In genomic region chr15:81897011-81897677, GRCh38 we compare ENCODE assay signal across 13 cellular contexts.
DNase-seq lines count a peak whose midpoint lies in the region; ATAC-seq and TF ChIP-seq lines count a peak whose summit lies in the region.
"Had no signal": no experiment of that assay in that cellular context is flagged by ENCODE, and none has a peak within 500 bp of the region (broad histone marks: within the 10 kb centered on the region; RNA-seq: fewer than 3 reads in every experiment).

No MANE protein-coding gene starts in this region.

- TF ChIP-seq POLR2A in ovary (IDR thresholded peaks at IDR 0.05), result no peak

- DNase-seq in AG04450 (ENCODE audit: low read depth, low spot score), result peak; percentile 76
- DNase-seq in HS-27A (ENCODE audit: low read depth), result peak; percentile 86
- DNase-seq in astrocyte of the hippocampus (ENCODE audit: low read depth, low spot score), result peak; percentile 74
- DNase-seq in iris pigment epithelial cell (ENCODE audit: low read depth), result peak; percentile 62
- DNase-seq in NCI-H2107 (lab: John Stamatoyannopoulos, UW), result no peak
- no peak for DNase-seq in natural killer cell
- no peak for DNase-seq in NCI-H187 (lab: John Stamatoyannopoulos, UW)
- no peak for DNase-seq in ovary
- DNase-seq: H7, SHP77 treated with DMSO at 0.1 percent for 48 hours, WERI-Rb-1 had no signal

- H3K27me3 ChIP-seq in AG04450 (ENCODE audit: control insufficient read depth, insufficient read depth, low read length) (no peaks in the 10 kb centered on the region), ovary (no peaks in the 10 kb centered on the region)

- TF ChIP-seq CTCF in AG04450 (IDR thresholded peaks at IDR 0.05; ENCODE audit: low read depth, low read length) (no peak), natural killer cell (IDR thresholded peaks at IDR 0.05) (no peak), ovary (IDR thresholded peaks at IDR 0.05) (no peak)

- no peaks in the 10 kb centered on the region for H3K9me3 ChIP-seq in AG04450 (ENCODE audit: control insufficient read depth, insufficient read depth, low read length)
- H3K9me3 ChIP-seq in ovary, result no peaks in the 10 kb centered on the region

- ATAC-seq in natural killer cell, result no peak

- intact Hi-C loops in natural killer cell (cut with micrococcal nuclease), result no loop called here
- intact Hi-C loops in ovary (cut with DNase I), result no loop called here

- H3K27ac Mint-ChIP-seq in natural killer cell, result no peak overlapping the region
- H3K27ac Mint-ChIP-seq: B cell, memory B cell had no signal

- WGBS in ovary, 3 donors, result 8 to 32% (median 13%) methylated on average over 6 of the region's 6 CpGs

- POLR2A ChIA-PET in AG04450 (lab: Yijun Ruan, JAX), result interaction anchor here (1.5 kb wide), 1 partner anchor 9 kb away, joined by 3 read pairs; no protein-coding TSS in a partner anchor

- no peak for TF ChIP-seq EP300 in ovary (IDR thresholded peaks at IDR 0.05)

- H3K4me1 Mint-ChIP-seq in natural killer cell, result no peaks in the 10 kb centered on the region
- H3K4me1 Mint-ChIP-seq: B cell, memory B cell had no signal

- no peaks in the 10 kb centered on the region for H3K4me1 ChIP-seq in ovary (ENCODE audit: insufficient read depth)

- H3K4me3 Mint-ChIP-seq in natural killer cell, result no peak overlapping the region
- H3K4me3 Mint-ChIP-seq: B cell, memory B cell had no signal

- H3K27me3 Mint-ChIP-seq in natural killer cell (ENCODE audit: low read depth in 2 of 2), result peaks cover 4 to 21% of the 10 kb centered on the region in 2 donors
- H3K27me3 Mint-ChIP-seq: B cell had no signal

- H3K36me3 ChIP-seq in ovary, result no peaks in the 10 kb centered on the region
- H3K36me3 ChIP-seq: WERI-Rb-1 had no signal

- CTCF ChIA-PET in AG04450 (lab: Charles Lee), result interaction anchor here (0.8 kb wide), 1 partner anchor 43 kb away, joined by 3 read pairs; no protein-coding TSS in a partner anchor

- H3K36me3 Mint-ChIP-seq in natural killer cell, result no peaks in the 10 kb centered on the region
- H3K36me3 Mint-ChIP-seq: memory B cell had no signal

- H3K27ac ChIP-seq in AG04450 (ENCODE audit: low read depth, low read length) (peak overlapping the region; percentile 40), ovary (no peak overlapping the region)
- H3K27ac ChIP-seq: WERI-Rb-1 had no signal

- H3K4me3 ChIP-seq in AG04450 (ENCODE audit: low read depth, low read length), result no peak overlapping the region
- no peak overlapping the region for H3K4me3 ChIP-seq in ovary

- H3K9me3 Mint-ChIP-seq in natural killer cell, result no peaks in the 10 kb centered on the region
- H3K9me3 Mint-ChIP-seq: memory B cell had no signal

Comparison
In these comparisons a context has a peak if more than half of its experiments do, and no peak if none do; other contexts are left out.
1. DNase-seq: peak in AG04450 (single experiment), HS-27A (single experiment), astrocyte of the hippocampus (single experiment) and iris pigment epithelial cell (single experiment); none in NCI-H2107 (single experiment), natural killer cell (single experiment), NCI-H187 (0 of 2) and ovary (0 of 5).